In the genomic region with DNA sequence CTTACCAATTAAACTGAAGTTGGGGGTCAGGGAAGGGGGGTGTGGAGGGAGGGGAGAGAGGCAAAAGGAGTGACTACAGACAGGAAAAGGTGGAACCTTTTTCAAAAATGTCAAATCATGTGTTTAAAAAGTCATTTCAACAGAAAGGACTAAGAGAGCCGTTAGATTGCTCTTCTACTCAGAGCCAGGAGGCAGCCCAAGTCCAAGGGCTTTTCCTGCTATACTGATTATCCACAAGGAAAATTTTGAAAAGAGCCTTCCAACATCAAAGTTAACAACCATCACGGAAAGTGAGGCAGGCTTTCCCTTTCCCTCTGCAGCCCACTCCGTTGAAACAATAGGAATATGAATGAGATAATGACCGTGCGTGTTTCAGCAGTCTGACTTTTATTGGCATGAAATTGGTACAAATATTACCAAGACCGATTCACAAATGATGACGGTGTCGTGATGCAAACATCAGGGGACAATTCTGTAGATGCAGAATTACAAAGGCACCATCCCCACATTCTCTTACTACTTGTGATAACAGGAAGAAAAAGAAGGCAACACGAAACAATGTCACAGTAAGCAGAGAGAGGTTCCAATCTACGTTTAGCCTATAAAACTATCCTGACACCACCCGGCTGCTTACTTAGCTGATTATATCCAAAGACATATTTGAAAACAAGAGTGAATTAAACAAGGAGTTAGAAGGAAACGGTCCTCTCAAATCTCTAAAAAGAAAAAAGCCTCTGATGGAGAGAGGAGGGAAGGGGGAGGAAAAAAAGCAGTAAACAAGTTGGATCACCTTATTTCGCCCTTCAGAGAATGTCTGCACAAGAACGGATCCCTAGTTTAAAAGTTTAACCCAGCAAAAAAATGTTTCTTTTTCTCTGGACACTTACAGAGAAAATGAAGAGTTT, we compare ENCODE assay signal across 8 cellular contexts.
A peak's percentile ranks its signal among the peaks of the same experiment; 100 is the strongest.
DNase-seq lines count a peak whose midpoint lies in the region; TF ChIP-seq lines count a peak whose summit lies in the region.

No MANE protein-coding gene starts in this region.

- peak overlapping the region; percentile 94 for H3K27ac Mint-ChIP-seq in activated CD4-positive, alpha-beta T cell treated with anti-CD3 and anti-CD28 coated beads, Interleukin-2, amount 10 ng/mL, durations not matched to agents 7 days and 5 days
- peak overlapping the region; percentile 96 for H3K27ac Mint-ChIP-seq in type B pancreatic cell

- H3K36me3 Mint-ChIP-seq in activated CD4-positive, alpha-beta T cell treated with anti-CD3 and anti-CD28 coated beads, Interleukin-2, amount 10 ng/mL, durations not matched to agents 7 days and 5 days (ENCODE audit: low read depth): peaks cover 30% of the 10 kb centered on the region
- peaks cover 1% of the 10 kb centered on the region for H3K36me3 Mint-ChIP-seq in type B pancreatic cell

- H3K4me1 Mint-ChIP-seq in activated CD4-positive, alpha-beta T cell treated with anti-CD3 and anti-CD28 coated beads, Interleukin-2, amount 10 ng/mL, durations not matched to agents 7 days and 5 days: peaks cover 75% of the 10 kb centered on the region
- H3K4me1 Mint-ChIP-seq in type B pancreatic cell (ENCODE audit: unreplicated experiment): peaks cover 68% of the 10 kb centered on the region

- H3K27me3 Mint-ChIP-seq in activated CD4-positive, alpha-beta T cell treated with anti-CD3 and anti-CD28 coated beads, Interleukin-2, amount 10 ng/mL, durations not matched to agents 7 days and 5 days: no peaks in the 10 kb centered on the region
- H3K27me3 Mint-ChIP-seq in type B pancreatic cell: no peaks in the 10 kb centered on the region

- TF ChIP-seq CTCF in type B pancreatic cell (conservative IDR thresholded peaks at IDR 0.05): no peak

- DNase-seq in activated CD4-positive, alpha-beta T cell treated with anti-CD3 and anti-CD28 coated beads, Interleukin-2, amount 10 ng/mL, durations not matched to agents 7 days and 5 days: peak; percentile 45
- DNase-seq in activated CD4-positive, alpha-beta T cell treated with anti-CD3 and anti-CD28 coated beads for 48 hours: no peak
- DNase-seq in dedifferentiated amniotic fluid mesenchymal stem cell (ENCODE audit: extremely low spot score) (peak; percentile 75), lung microvascular endothelial cell (ENCODE audit: low read depth in 2 of 2) (peak; percentile 80 to 94), type B pancreatic cell (ENCODE audit: extremely low spot score, unreplicated experiment) (no peak), NCI-H2196 treated with DMSO at 0.1 percent for 48 hours (lab: John Stamatoyannopoulos, UW; ENCODE audit: unreplicated experiment) (no peak), NOMO-1 treated with DMSO at 0.1 percent for 48 hours (lab: John Stamatoyannopoulos, UW; ENCODE audit: unreplicated experiment) (no peak)

- POLR2A ChIA-PET in activated CD4-positive, alpha-beta T cell treated with anti-CD3 and anti-CD28 coated beads, Interleukin-2, amount 10 ng/mL, durations not matched to agents 7 days and 5 days (lab: Charles Lee): no interaction called here

- peak overlapping the region; percentile 96 for H3K4me3 Mint-ChIP-seq in activated CD4-positive, alpha-beta T cell treated with anti-CD3 and anti-CD28 coated beads, Interleukin-2, amount 10 ng/mL, durations not matched to agents 7 days and 5 days
- peak overlapping the region; percentile 94 for H3K4me3 Mint-ChIP-seq in type B pancreatic cell

- CTCF ChIA-PET in activated CD4-positive, alpha-beta T cell treated with anti-CD3 and anti-CD28 coated beads, Interleukin-2, amount 10 ng/mL, durations not matched to agents 7 days and 5 days (lab: Charles Lee): interaction anchor here (0.8 kb wide), 1 partner anchor 11 kb away, joined by 4 read pairs; no protein-coding TSS in a partner anchor

- H3K9me3 Mint-ChIP-seq in activated CD4-positive, alpha-beta T cell treated with anti-CD3 and anti-CD28 coated beads, Interleukin-2, amount 10 ng/mL, durations not matched to agents 7 days and 5 days: no peaks in the 10 kb centered on the region
- H3K9me3 Mint-ChIP-seq in type B pancreatic cell: no peaks in the 10 kb centered on the region

- TF ChIP-seq POLR2A in Raji (IDR thresholded peaks at IDR 0.05; ENCODE audit: insufficient read depth, low read depth, low read length): 0 out of 2 replicates have a peak, but pooled peaks have one; percentile 15

Comparison
In these comparisons a context has a peak if more than half of its experiments do, and no peak if none do; other contexts are left out.
1. DNase-seq: peak in activated CD4-positive, alpha-beta T cell treated with anti-CD3 and anti-CD28 coated beads, Interleukin-2, amount 10 ng/mL, durations not matched to agents 7 days and 5 days (single experiment), dedifferentiated amniotic fluid mesenchymal stem cell (single experiment) and lung microvascular endothelial cell (2 of 2); none in activated CD4-positive, alpha-beta T cell treated with anti-CD3 and anti-CD28 coated beads for 48 hours (single experiment), type B pancreatic cell (single experiment), NCI-H2196 treated with DMSO at 0.1 percent for 48 hours (single experiment) and NOMO-1 treated with DMSO at 0.1 percent for 48 hours (single experiment).